In the genomic region with DNA sequence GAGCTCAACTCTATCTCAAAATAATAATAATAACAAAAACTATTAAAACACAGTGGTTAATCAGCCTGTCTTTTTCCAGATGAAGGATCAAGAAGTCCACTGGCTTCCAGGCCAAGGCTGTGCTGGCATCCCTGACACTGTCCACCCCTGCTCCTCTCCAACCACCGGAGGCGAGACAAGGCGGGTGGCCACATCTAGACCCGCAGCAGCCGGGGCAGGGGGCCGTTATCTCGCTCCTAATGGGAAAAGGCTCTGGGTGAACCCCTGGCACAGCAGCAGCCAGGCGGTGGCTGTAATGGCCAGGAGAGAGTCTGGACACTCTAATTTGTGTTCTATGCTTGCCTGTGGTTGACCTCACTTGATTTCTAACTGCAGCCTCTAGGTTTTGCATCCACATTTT, we compare ENCODE assay signal across 21 cellular contexts.
"Had no signal": no experiment of that assay in that cellular context is flagged by ENCODE, and none has a peak within 500 bp of the region (broad histone marks: within the 10 kb centered on the region; RNA-seq: fewer than 3 reads in every experiment).

No MANE protein-coding gene starts in this region.

- ATAC-seq: effector memory CD8-positive, alpha-beta T cell; gastrocnemius medialis; left cardiac atrium had no signal

- H3K4me1 ChIP-seq: adrenal gland, ascending aorta, esophagus squamous epithelium, gastrocnemius medialis, thyroid gland had no signal

- H3K27ac ChIP-seq: adrenal gland, ascending aorta, brain microvascular endothelial cell, esophagus squamous epithelium, gastrocnemius medialis, thyroid gland had no signal

- H3K27me3 ChIP-seq: adrenal gland, ascending aorta, brain microvascular endothelial cell, gastrocnemius medialis, thyroid gland had no signal

- DNase-seq: activated CD4-positive, alpha-beta memory T cell treated with anti-CD3 and anti-CD28 coated beads for 36 hours; activated CD4-positive, alpha-beta T cell treated with anti-CD3 and anti-CD28 coated beads for 4 hours; activated CD4-positive, CD25-positive, alpha-beta regulatory T cell; activated gamma-delta T cell treated with Interleukin-2 at 50 U/mL for 16 hours; activated T-cell treated with anti-CD3 and anti-CD28 coated beads, Interleukin-2, amount 50 U/mL, for 1 hour; brain microvascular endothelial cell; caudate nucleus; effector memory CD8-positive, alpha-beta T cell; esophagus squamous epithelium; gastrocnemius medialis; left cardiac atrium; mesendoderm; naive B cell; occipital lobe; retina; stimulated activated CD4-positive, alpha-beta T cell treated with anti-CD3 and anti-CD28 coated beads, Interleukin-1b, Interleukin-23, amount 100 ng/mL, for 48 hours; substantia nigra; T1000; thyroid gland had no signal

- H3K4me3 ChIP-seq: adrenal gland, ascending aorta, esophagus squamous epithelium, gastrocnemius medialis, thyroid gland had no signal

- H3K9me3 ChIP-seq: adrenal gland, ascending aorta, esophagus squamous epithelium, gastrocnemius medialis, thyroid gland had no signal

- H3K36me3 ChIP-seq: adrenal gland, ascending aorta, brain microvascular endothelial cell, esophagus squamous epithelium, gastrocnemius medialis, thyroid gland had no signal
